ENCODE assay signal across 8 cellular contexts in genomic region chr10:91410638-91411367, GRCh38. TPM values are rescaled to one million over a fixed set of nuclear protein-coding genes. Genes with fewer than 3 reads are reported as not detected.
DNase-seq lines count a peak whose midpoint lies in the region; ATAC-seq and TF ChIP-seq lines count a peak whose summit lies in the region.

No MANE protein-coding gene starts in this region.

- in situ Hi-C loops in ACHN (cut with HindIII; ENCODE audit: low pct_ligation_motif_present, low pct_unique_long_range_greater_than_20kb, low sequenced_read_pairs) (no loop called here), T47D (cut with HindIII; ENCODE audit: low pct_unique_long_range_greater_than_20kb, low sequenced_read_pairs) (no loop called here)

- CTCF ChIA-PET in RWPE1 (lab: Yijun Ruan, JAX), result interaction anchor here (0.6 to 0.8 kb wide), 3 partner anchors 21 to 1339 kb away, joined by 3 to 5 read pairs (median 3); no protein-coding TSS in a partner anchor

- POLR2A ChIA-PET in RWPE1 (lab: Yijun Ruan, JAX; ENCODE audit: low non-redundant PET), result interaction anchor here (0.6 kb wide), 1 partner anchor 568 kb away, joined by 3 read pairs; no protein-coding TSS in a partner anchor

- no peak for TF ChIP-seq CTCF in RWPE1 (conservative IDR thresholded peaks at IDR 0.05; ENCODE audit: low read depth)

- ATAC-seq in GM19438 (IDR thresholded peaks at IDR 0.05; ENCODE audit: low read depth, unreplicated experiment) (peak; percentile 11), left colon (peak; percentile 80), HG03097 (IDR thresholded peaks at IDR 0.05; ENCODE audit: low FRiP score, unreplicated experiment) (no peak)

- peak; percentile 53 for DNase-seq in ACHN
- DNase-seq in RWPE1 (ENCODE audit: low spot score), result peak; percentile 48
- DNase-seq in T47D (ENCODE audit: low read depth in 1 of 2, low spot score in 1 of 2), result peak; percentile 18 to 34
- DNase-seq in left colon, result peak in 1 of 2 donors; percentile 11
- DNase-seq in stimulated activated CD4-positive, alpha-beta T cell treated with anti-CD3 and anti-CD28 coated beads, Interleukin-4, amount 100 ng/mL, for 4 hours, result peak; percentile 10 to 14
- DNase-seq in globus pallidus (ENCODE audit: low spot score), result no peak

- H3K27ac ChIP-seq in RWPE1, result peak overlapping the region; percentile 93

- intact Hi-C loops in left colon (cut with DNase I, micrococcal nuclease), result no loop called here

RNA-seq across cellular contexts. Expression of gene HECTD2, which starts 0.7 kb away (rescaled TPM):
- total RNA-seq in left colon, result 1 to 10 TPM; 3.8 to 5.9 TPM
